ENCODE assay signal across 1 cellular context in genomic region chr2:43058761-43059160, GRCh38.
TF ChIP-seq lines count a peak whose summit lies in the region.

No MANE protein-coding gene starts in this region.

TF ChIP-seq in HepG2, 621 proteins besides CTCF, POLR2A, EP300 and RAD21 (continued from another document):
- TF ChIP-seq THAP11 (CRISPR knock-in tag; IDR thresholded peaks at IDR 0.05) (no peak), ZNF574 (CRISPR knock-in tag; IDR thresholded peaks at IDR 0.05) (no peak), SP2 (CRISPR knock-in tag; IDR thresholded peaks at IDR 0.05) (no peak), FOXO1 (CRISPR knock-in tag; IDR thresholded peaks at IDR 0.05) (no peak), ARID2 (CRISPR knock-in tag; IDR thresholded peaks at IDR 0.05; ENCODE audit: borderline replicate concordance) (no peak), SMARCC2 (IDR thresholded peaks at IDR 0.05) (no peak), KAT8 (CRISPR knock-in tag; IDR thresholded peaks at IDR 0.05) (no peak)
